In genomic region chr6:37822851-37823682, GRCh38 we compare ENCODE assay signal across 9 cellular contexts.
DNase-seq lines count a peak whose midpoint lies in the region; ATAC-seq lines count a peak whose summit lies in the region.
"Had no signal": no experiment of that assay in that cellular context is flagged by ENCODE, and none has a peak within 500 bp of the region (broad histone marks: within the 10 kb centered on the region; RNA-seq: fewer than 3 reads in every experiment).

No MANE protein-coding gene starts in this region.

- no peaks in the 10 kb centered on the region for H3K36me3 ChIP-seq in rectal smooth muscle tissue (ENCODE audit: control insufficient read depth, insufficient read depth, low read length)

- H3K4me3 ChIP-seq in rectal smooth muscle tissue (ENCODE audit: low read length) = peak overlapping the region; percentile 31

- H3K27ac ChIP-seq in epithelial cell of prostate = peak overlapping the region; percentile 53
- no peak overlapping the region for H3K27ac ChIP-seq in rectal smooth muscle tissue (ENCODE audit: low read depth, low read length)

- ATAC-seq in activated CD4-positive, CD25-positive, alpha-beta regulatory T cell treated with anti-CD3 and anti-CD28 coated beads, Interleukin-2, amount 50 U/mL, for 24 hours = no peak

- no peak overlapping the region for H3K9ac ChIP-seq in rectal smooth muscle tissue (ENCODE audit: low read length)

- H3K27me3 ChIP-seq in rectal smooth muscle tissue (ENCODE audit: control insufficient read depth, insufficient read depth, low read length) = no peaks in the 10 kb centered on the region

- H3K4me1 ChIP-seq in rectal smooth muscle tissue (ENCODE audit: control insufficient read depth, insufficient read depth, low read length) = peaks cover 9% of the 10 kb centered on the region

- peak; percentile 22 for DNase-seq in COLO668 (lab: John Stamatoyannopoulos, UW; ENCODE audit: unreplicated experiment)
- DNase-seq in RKO (ENCODE audit: low spot score) = peak; percentile 15
- DNase-seq in epithelial cell of prostate (ENCODE audit: low read depth, low spot score) = peak; percentile 34
- DNase-seq in NCI-H345 (lab: John Stamatoyannopoulos, UW) = no peak
- no peak for DNase-seq in foreskin melanocyte
- no peak for DNase-seq in NCI-H1092 (lab: John Stamatoyannopoulos, UW)
- DNase-seq: KG1 had no signal

Comparison
In these comparisons a context has a peak if more than half of its experiments do, and no peak if none do; other contexts are left out.
1. DNase-seq: peak in COLO668 (single experiment), RKO (single experiment) and epithelial cell of prostate (single experiment); none in NCI-H345 (single experiment), foreskin melanocyte (single experiment) and NCI-H1092 (single experiment).